In the genomic region with DNA sequence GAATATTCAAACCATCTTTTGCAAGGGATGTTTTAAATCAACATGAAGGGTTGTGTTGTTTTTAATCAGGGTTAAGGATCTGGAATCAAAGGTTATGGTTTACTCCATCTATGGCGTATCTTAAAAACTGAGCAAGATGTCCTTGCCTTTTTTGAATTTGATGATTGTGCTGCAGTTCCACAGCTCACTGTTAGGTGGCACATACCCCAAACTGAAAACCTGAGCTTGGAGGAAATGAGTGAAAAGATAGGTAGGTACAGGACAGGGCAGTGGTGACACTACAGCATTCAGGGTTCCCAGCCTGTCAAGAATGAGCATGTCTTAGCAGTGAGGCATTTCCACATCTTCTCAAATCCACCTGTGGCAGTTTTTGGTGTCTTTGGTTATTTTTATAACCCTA, we compare ENCODE assay signal across 8 cellular contexts. TPM values are rescaled to one million over a fixed set of nuclear protein-coding genes. Genes with fewer than 3 reads are reported as not detected.
A peak's percentile ranks its signal among the peaks of the same experiment; 100 is the strongest.
DNase-seq lines count a peak whose midpoint lies in the region; ATAC-seq and TF ChIP-seq lines count a peak whose summit lies in the region.

No MANE protein-coding gene starts in this region.

- no peak overlapping the region for H3K27ac ChIP-seq in colonic mucosa

- H3K27ac Mint-ChIP-seq in nephron progenitor cell = no peak overlapping the region

- no peaks in the 10 kb centered on the region for H3K4me1 ChIP-seq in colonic mucosa

- peak; percentile 33 for TF ChIP-seq CTCF in colonic mucosa (IDR thresholded peaks at IDR 0.05)
- TF ChIP-seq CTCF in nephron progenitor cell (IDR thresholded peaks at IDR 0.05) = peak; percentile 31

- no peaks in the 10 kb centered on the region for H3K27me3 ChIP-seq in colonic mucosa

- H3K9me3 Mint-ChIP-seq in nephron progenitor cell = peaks cover 35% of the 10 kb centered on the region

- DNase-seq in NOMO-1 treated with DMSO at 0.1 percent for 48 hours (lab: John Stamatoyannopoulos, UW; ENCODE audit: unreplicated experiment) = peak; percentile 22
- no peak for DNase-seq in NOMO-1 treated with dmso at 0.1 percent for 144 hours (lab: John Stamatoyannopoulos, UW; ENCODE audit: unreplicated experiment)
- DNase-seq in OCI-M1 (lab: John Stamatoyannopoulos, UW) = peak; percentile 67
- DNase-seq in colonic mucosa = no peak
- DNase-seq in nephron progenitor cell = no peak
- no peak for DNase-seq in dedifferentiated amniotic fluid mesenchymal stem cell (ENCODE audit: extremely low spot score)
- no peak for DNase-seq in NCI-H2029 (lab: John Stamatoyannopoulos, UW)

- H3K27me3 Mint-ChIP-seq in nephron progenitor cell (ENCODE audit: low read depth, poor library complexity) = no peaks in the 10 kb centered on the region

- no peaks in the 10 kb centered on the region for H3K9me3 ChIP-seq in colonic mucosa

- H3K4me1 Mint-ChIP-seq in nephron progenitor cell = no peaks in the 10 kb centered on the region

- H3K4me3 ChIP-seq in colonic mucosa = no peak overlapping the region

- intact Hi-C loops in colonic mucosa (cut with DNase I) = no loop called here

- no peaks in the 10 kb centered on the region for H3K36me3 ChIP-seq in colonic mucosa

- peak; percentile 21 for ATAC-seq in GM19351 (IDR thresholded peaks at IDR 0.05; ENCODE audit: unreplicated experiment)

- H3K4me3 Mint-ChIP-seq in nephron progenitor cell = no peak overlapping the region

- H3K36me3 Mint-ChIP-seq in nephron progenitor cell (ENCODE audit: low read depth) = peaks cover 5% of the 10 kb centered on the region

- no peak overlapping the region for H3K9ac ChIP-seq in colonic mucosa (ENCODE audit: low read depth in 2 of 2, low read length in 2 of 2)

RNA-seq across cellular contexts. Expression of a gene that starts 13.1 kb away (rescaled TPM):
- total RNA-seq in colonic mucosa = 10 to 100 TPM; 27.1 to 30.9 TPM

RNA-seq across cellular contexts. Expression of a gene that starts 22.0 kb away (rescaled TPM):
- not detected for total RNA-seq in colonic mucosa

RNA-seq across cellular contexts. Expression of a gene that starts 22.6 kb away (rescaled TPM):
- total RNA-seq in colonic mucosa = 10 to 100 TPM; 23.9 to 32.5 TPM

RNA-seq across cellular contexts. Expression of a gene that starts 59.6 kb away (rescaled TPM):
- not detected for total RNA-seq in colonic mucosa

Comparison
In these comparisons a context has a peak if more than half of its experiments do, and no peak if none do; other contexts are left out.
1. DNase-seq: peak in NOMO-1 treated with DMSO at 0.1 percent for 48 hours (single experiment) and OCI-M1 (single experiment); none in NOMO-1 treated with dmso at 0.1 percent for 144 hours (single experiment), colonic mucosa (single experiment), nephron progenitor cell (single experiment), dedifferentiated amniotic fluid mesenchymal stem cell (single experiment) and NCI-H2029 (single experiment).